8 cellular contexts compared by ENCODE assay signal in the genomic region with DNA sequence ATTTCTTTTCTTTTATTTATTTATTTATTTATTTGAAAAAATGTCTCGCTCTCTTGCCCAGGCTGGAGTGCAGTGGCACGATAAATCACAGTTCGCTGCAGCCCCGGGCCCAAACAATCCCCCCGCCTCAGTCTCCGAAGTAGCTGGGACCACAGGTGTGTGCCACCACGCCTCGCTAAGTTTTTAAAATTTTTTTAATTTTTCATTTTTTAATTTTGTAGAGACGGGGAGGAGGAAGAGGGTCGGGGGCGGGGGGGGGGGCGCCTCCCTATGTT. TPM values are rescaled to one million over a fixed set of nuclear protein-coding genes. Genes with fewer than 3 reads are reported as not detected.
DNase-seq lines count a peak whose midpoint lies in the region; ATAC-seq, FAIRE-seq and TF ChIP-seq lines count a peak whose summit lies in the region.

No MANE protein-coding gene starts in this region.

- H3K27me3 ChIP-seq in HL-60 (ENCODE audit: insufficient read depth, poor library complexity, severe bottlenecking) (no peaks in the 10 kb centered on the region), iPS-20b (ENCODE audit: insufficient read depth, low read length) (no peaks in the 10 kb centered on the region)

- H3K9ac ChIP-seq in iPS-20b (ENCODE audit: low read depth, low read length) = peak overlapping the region; percentile 81; the same call in 1 of the 2 replicates

- ATAC-seq in activated naive CD8-positive, alpha-beta T cell treated with anti-CD3 and anti-CD28 coated beads, Interleukin-2, amount 10 ng/mL, durations not matched to agents 7 days and 5 days (ENCODE audit: low read depth) = no peak
- ATAC-seq in stimulated activated naive CD8-positive, alpha-beta T cell treated with anti-CD3 and anti-CD28 coated beads, Interleukin-15, amount 100 ng/mL, for 72 hours = no peak

- no peak overlapping the region for H3K27ac Mint-ChIP-seq in activated naive CD8-positive, alpha-beta T cell treated with anti-CD3 and anti-CD28 coated beads, Interleukin-2, amount 10 ng/mL, durations not matched to agents 7 days and 5 days
- peak overlapping the region in 1 of 2 donors; percentile 94 for H3K27ac Mint-ChIP-seq in stimulated activated naive CD8-positive, alpha-beta T cell treated with anti-CD3 and anti-CD28 coated beads, Interleukin-15, amount 100 ng/mL, for 72 hours

- no peak for FAIRE-seq in GM19239 (lab: Jason Lieb, UNC)

- H3K4me3 ChIP-seq in HL-60 (replicated peaks; ENCODE audit: insufficient read depth, low read length) = peak overlapping the region; percentile 99
- H3K4me3 ChIP-seq in iPS-20b (ENCODE audit: low read length) = peak overlapping the region; percentile 97; the same call in 1 of the 2 replicates

- H3K4me1 Mint-ChIP-seq in activated naive CD8-positive, alpha-beta T cell treated with anti-CD3 and anti-CD28 coated beads, Interleukin-2, amount 10 ng/mL, durations not matched to agents 7 days and 5 days = peaks cover 19% of the 10 kb centered on the region
- H3K4me1 Mint-ChIP-seq in stimulated activated naive CD8-positive, alpha-beta T cell treated with anti-CD3 and anti-CD28 coated beads, Interleukin-15, amount 100 ng/mL, for 72 hours = peaks cover 15% of the 10 kb centered on the region

- peaks cover 17% of the 10 kb centered on the region for H3K36me3 ChIP-seq in iPS-20b (ENCODE audit: insufficient read depth, low read depth, low read length)

- H3K4me1 ChIP-seq in iPS-20b (ENCODE audit: insufficient read depth, low read length) = peaks cover 6% of the 10 kb centered on the region

- H3K9me3 Mint-ChIP-seq in activated naive CD8-positive, alpha-beta T cell treated with anti-CD3 and anti-CD28 coated beads, Interleukin-2, amount 10 ng/mL, durations not matched to agents 7 days and 5 days = no peaks in the 10 kb centered on the region
- no peaks in the 10 kb centered on the region for H3K9me3 Mint-ChIP-seq in stimulated activated naive CD8-positive, alpha-beta T cell treated with anti-CD3 and anti-CD28 coated beads, Interleukin-15, amount 100 ng/mL, for 72 hours

- TF ChIP-seq CTCF in HL-60 (IDR thresholded peaks at IDR 0.05; ENCODE audit: insufficient read depth, low read length) = no peak

- H3K9me3 ChIP-seq in iPS-20b (ENCODE audit: insufficient read depth, low read depth, low read length) = no peaks in the 10 kb centered on the region

- H3K27ac ChIP-seq in HL-60 (replicated peaks) (peak overlapping the region; percentile 73), iPS-20b (ENCODE audit: low read length) (no peak overlapping the region)

- POLR2A ChIA-PET in activated naive CD8-positive, alpha-beta T cell treated with anti-CD3 and anti-CD28 coated beads, Interleukin-2, amount 10 ng/mL, durations not matched to agents 7 days and 5 days (lab: Charles Lee) = interaction anchor here (0.6 to 1.4 kb wide), 6 partner anchors 22 to 1255 kb away, joined by 3 to 9 read pairs (median 4); partner anchors contain the start of genes ACTL6A, TTC14 and ZNF639

- peaks cover 3% of the 10 kb centered on the region for H3K36me3 Mint-ChIP-seq in activated naive CD8-positive, alpha-beta T cell treated with anti-CD3 and anti-CD28 coated beads, Interleukin-2, amount 10 ng/mL, durations not matched to agents 7 days and 5 days

- DNase-seq in HL-60 (ENCODE audit: low read depth in 1 of 2, low spot score in 1 of 2) (no peak), T-helper 9 cell (no peak), EL (no peak), NCI-H2081 treated with DMSO at 0.1 percent for 48 hours (lab: John Stamatoyannopoulos, UW) (no peak), GM19239 (ENCODE audit: insufficient read length, low spot score) (no peak)
- DNase-seq in activated naive CD8-positive, alpha-beta T cell treated with anti-CD3 and anti-CD28 coated beads, Interleukin-2, amount 10 ng/mL, durations not matched to agents 7 days and 5 days = no peak
- DNase-seq in stimulated activated naive CD8-positive, alpha-beta T cell treated with anti-CD3 and anti-CD28 coated beads, Interleukin-15, amount 100 ng/mL, for 72 hours = peak in 1 of 2 donors; percentile 15

- H3K4me3 Mint-ChIP-seq in activated naive CD8-positive, alpha-beta T cell treated with anti-CD3 and anti-CD28 coated beads, Interleukin-2, amount 10 ng/mL, durations not matched to agents 7 days and 5 days = peak overlapping the region; percentile 91
- H3K4me3 Mint-ChIP-seq in stimulated activated naive CD8-positive, alpha-beta T cell treated with anti-CD3 and anti-CD28 coated beads, Interleukin-15, amount 100 ng/mL, for 72 hours = peak overlapping the region; percentile 93 to 94

- no peaks in the 10 kb centered on the region for H3K27me3 Mint-ChIP-seq in activated naive CD8-positive, alpha-beta T cell treated with anti-CD3 and anti-CD28 coated beads, Interleukin-2, amount 10 ng/mL, durations not matched to agents 7 days and 5 days
- no peaks in the 10 kb centered on the region for H3K27me3 Mint-ChIP-seq in stimulated activated naive CD8-positive, alpha-beta T cell treated with anti-CD3 and anti-CD28 coated beads, Interleukin-15, amount 100 ng/mL, for 72 hours

RNA-seq across cellular contexts. Expression of gene MFN1, which starts 0.5 kb away (rescaled TPM):
- 10 to 100 TPM; 32.9 to 39.0 TPM for total RNA-seq in activated naive CD8-positive, alpha-beta T cell treated with anti-CD3 and anti-CD28 coated beads, Interleukin-2, amount 10 ng/mL, durations not matched to agents 7 days and 5 days

RNA-seq across cellular contexts. Expression of gene ZNF639, which starts 24.2 kb away (rescaled TPM):
- 10 to 100 TPM; 36.2 to 38.9 TPM for total RNA-seq in activated naive CD8-positive, alpha-beta T cell treated with anti-CD3 and anti-CD28 coated beads, Interleukin-2, amount 10 ng/mL, durations not matched to agents 7 days and 5 days
